ENCODE assay signal across 1 cellular context in genomic region chr9:17159469-17159868, GRCh38.
TF ChIP-seq lines count a peak whose summit lies in the region.

No MANE protein-coding gene starts in this region.

TF ChIP-seq in GM23338, 12 proteins besides CTCF, POLR2A, EP300 and RAD21 (continued from another document):
- TF ChIP-seq ZNF462 (CRISPR knock-in tag; IDR thresholded peaks at IDR 0.05) (no peak), NANOG (IDR thresholded peaks at IDR 0.05; ENCODE audit: borderline replicate concordance) (no peak), STAT1 (IDR thresholded peaks at IDR 0.05; ENCODE audit: unreplicated experiment) (no peak), ZNF114 (CRISPR knock-in tag; IDR thresholded peaks at IDR 0.05) (no peak), ZNF331 (CRISPR knock-in tag; IDR thresholded peaks at IDR 0.05; ENCODE audit: low read depth) (no peak), CREB1 (CRISPR knock-in tag; IDR thresholded peaks at IDR 0.05; ENCODE audit: low read depth) (no peak), EZH2phosphoT487 (IDR thresholded peaks at IDR 0.05; ENCODE audit: unreplicated experiment) (no peak), JUNB (IDR thresholded peaks at IDR 0.05; ENCODE audit: unreplicated experiment) (no peak)
- TF ChIP-seq, protein P1, sequence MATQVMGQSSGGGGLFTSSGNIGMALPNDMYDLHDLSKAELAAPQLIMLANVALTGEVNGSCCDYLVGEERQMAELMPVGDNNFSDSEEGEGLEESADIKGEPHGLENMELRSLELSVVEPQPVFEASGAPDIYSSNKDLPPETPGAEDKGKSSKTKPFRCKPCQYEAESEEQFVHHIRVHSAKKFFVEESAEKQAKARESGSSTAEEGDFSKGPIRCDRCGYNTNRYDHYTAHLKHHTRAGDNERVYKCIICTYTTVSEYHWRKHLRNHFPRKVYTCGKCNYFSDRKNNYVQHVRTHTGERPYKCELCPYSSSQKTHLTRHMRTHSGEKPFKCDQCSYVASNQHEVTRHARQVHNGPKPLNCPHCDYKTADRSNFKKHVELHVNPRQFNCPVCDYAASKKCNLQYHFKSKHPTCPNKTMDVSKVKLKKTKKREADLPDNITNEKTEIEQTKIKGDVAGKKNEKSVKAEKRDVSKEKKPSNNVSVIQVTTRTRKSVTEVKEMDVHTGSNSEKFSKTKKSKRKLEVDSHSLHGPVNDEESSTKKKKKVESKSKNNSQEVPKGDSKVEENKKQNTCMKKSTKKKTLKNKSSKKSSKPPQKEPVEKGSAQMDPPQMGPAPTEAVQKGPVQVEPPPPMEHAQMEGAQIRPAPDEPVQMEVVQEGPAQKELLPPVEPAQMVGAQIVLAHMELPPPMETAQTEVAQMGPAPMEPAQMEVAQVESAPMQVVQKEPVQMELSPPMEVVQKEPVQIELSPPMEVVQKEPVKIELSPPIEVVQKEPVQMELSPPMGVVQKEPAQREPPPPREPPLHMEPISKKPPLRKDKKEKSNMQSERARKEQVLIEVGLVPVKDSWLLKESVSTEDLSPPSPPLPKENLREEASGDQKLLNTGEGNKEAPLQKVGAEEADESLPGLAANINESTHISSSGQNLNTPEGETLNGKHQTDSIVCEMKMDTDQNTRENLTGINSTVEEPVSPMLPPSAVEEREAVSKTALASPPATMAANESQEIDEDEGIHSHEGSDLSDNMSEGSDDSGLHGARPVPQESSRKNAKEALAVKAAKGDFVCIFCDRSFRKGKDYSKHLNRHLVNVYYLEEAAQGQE (IDR thresholded peaks at IDR 0.05; ENCODE audit: unreplicated experiment) = no peak
